In genomic region chr2:173043897-173044472, GRCh38 we compare ENCODE assay signal across 2 cellular contexts.
A peak's percentile ranks its signal among the peaks of the same experiment; 100 is the strongest.
TF ChIP-seq lines count a peak whose summit lies in the region.

No MANE protein-coding gene starts in this region.

TF ChIP-seq in K562, 482 proteins besides CTCF, POLR2A, EP300 and RAD21 (continued from another document):
- peak; percentile 63 for TF ChIP-seq VEZF1 (CRISPR knock-in tag; IDR thresholded peaks at IDR 0.05)
- peak in 1 of 3 experiments; percentile 78 for TF ChIP-seq YY1 (IDR thresholded peaks at IDR 0.05; ENCODE audit: borderline replicate concordance in 1 of 3, control insufficient read depth in 1 of 3, extremely low read depth in 1 of 3, insufficient read depth in 3 of 3, insufficient read length in 1 of 3, insufficient replicate concordance in 2 of 3, low read depth in 1 of 3, low read length in 2 of 3)
- TF ChIP-seq HDAC8 (tag; IDR thresholded peaks at IDR 0.05), result 0 out of 2 replicates have a peak, but pooled peaks have one; percentile 51

TF ChIP-seq in liver, 16 proteins besides CTCF, POLR2A, EP300 and RAD21 (continued from another document):
- TF ChIP-seq ATF3 (IDR thresholded peaks at IDR 0.05) (no peak), GABPA (IDR thresholded peaks at IDR 0.05 in 1 of 2, conservative IDR thresholded peaks at IDR 0.05 in 1 of 2) (no peak)
